In genomic region chr11:33633251-33634003, GRCh38 we compare ENCODE assay signal across 1 cellular context.
A peak's percentile ranks its signal among the peaks of the same experiment; 100 is the strongest.
TF ChIP-seq lines count a peak whose summit lies in the region.

No MANE protein-coding gene starts in this region.

TF ChIP-seq in IMR-90, 13 proteins besides CTCF, POLR2A, EP300 and RAD21 (continued from another document):
- no peak for TF ChIP-seq MAZ (IDR thresholded peaks at IDR 0.05; ENCODE audit: borderline replicate concordance, low read depth, low read length)
- peak; percentile 46 for TF ChIP-seq MAFK (IDR thresholded peaks at IDR 0.05; ENCODE audit: low read depth, low read length)
